In the genomic region with DNA sequence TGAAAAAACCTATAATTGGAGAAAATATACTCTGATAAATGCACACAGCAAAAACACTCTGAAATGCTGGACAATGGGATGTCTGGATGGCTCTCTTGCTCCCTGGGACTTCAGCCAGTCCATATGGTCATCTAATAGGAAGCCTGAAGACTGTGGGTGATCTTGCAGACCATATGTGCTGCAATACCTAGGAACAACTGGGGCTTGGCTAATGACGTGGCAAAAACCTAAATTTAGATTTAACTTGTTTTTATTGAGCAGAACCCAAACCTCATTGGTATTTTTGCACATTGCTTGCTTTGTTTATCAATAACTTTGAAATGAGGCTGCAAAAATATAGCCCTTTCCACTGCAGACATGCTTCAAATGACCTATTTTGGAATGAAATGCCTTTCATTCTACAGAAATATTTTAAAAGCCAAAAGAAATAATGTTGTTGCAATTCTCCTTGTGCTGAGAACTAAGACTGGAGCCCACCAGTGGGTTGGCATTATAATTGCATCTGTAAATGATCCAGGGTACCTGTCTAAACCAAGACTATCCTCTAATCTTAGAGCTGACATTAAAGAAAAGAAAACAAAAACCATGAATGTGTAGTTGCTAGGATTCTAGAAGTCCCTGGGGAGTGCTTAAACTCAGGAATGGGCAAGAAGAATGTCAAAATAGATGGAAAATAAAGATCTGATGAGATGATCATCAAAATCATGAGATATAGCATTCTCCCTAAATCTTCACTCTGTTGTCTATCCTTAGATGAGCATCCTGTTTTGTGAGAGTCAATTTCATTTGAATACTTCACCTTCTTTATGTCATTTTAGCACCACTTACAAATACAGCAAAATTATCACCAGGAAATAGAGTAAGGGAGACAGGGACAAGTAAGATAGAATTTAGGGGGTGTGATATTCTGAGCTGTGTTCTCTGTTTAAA, we compare ENCODE assay signal across 13 cellular contexts.
"Had no signal": no experiment of that assay in that cellular context is flagged by ENCODE, and none has a peak within 500 bp of the region (broad histone marks: within the 10 kb centered on the region; RNA-seq: fewer than 3 reads in every experiment).

No MANE protein-coding gene starts in this region.

- H3K36me3 ChIP-seq: esophagus muscularis mucosa, left lung had no signal

- H3K27me3 ChIP-seq: esophagus muscularis mucosa, left lung had no signal

- H3K9me3 ChIP-seq: esophagus muscularis mucosa, left lung, mucosa of descending colon had no signal

- H3K4me1 ChIP-seq: esophagus muscularis mucosa, left lung had no signal

- H3K4me3 ChIP-seq: dorsolateral prefrontal cortex, esophagus muscularis mucosa, left lung, mucosa of descending colon had no signal

- H3K27ac ChIP-seq: esophagus muscularis mucosa, left lung had no signal

- DNase-seq: activated B cell treated with CpG ODN at 0.5 μM for 24 hours; activated CD4-positive, alpha-beta T cell treated with anti-CD3 and anti-CD28 coated beads, Interleukin-2, amount 10 ng/mL, durations not matched to agents 24 days and 14 days; activated CD8-positive, alpha-beta memory T cell treated with anti-CD3 and anti-CD28 coated beads for 24 hours; activated naive CD4-positive, alpha-beta T cell treated with anti-CD3 and anti-CD28 coated beads for 36 hours; left lung; mucosa of descending colon; occipital lobe; stimulated activated CD4-positive, alpha-beta T cell treated with anti-CD3 and anti-CD28 coated beads, Interleukin-2, amount 100 ng/mL, for 24 hours; stimulated activated naive B cell treated with anti-CD40 and anti-IgM and Interleukin-4, amounts not matched to agents 10 μg/mL and 1 μg/mL and 100 μg/mL, for 72 hours; T-helper 17 cell; trophoblast cell had no signal
